ENCODE assay signal across 25 cellular contexts in the genomic region with DNA sequence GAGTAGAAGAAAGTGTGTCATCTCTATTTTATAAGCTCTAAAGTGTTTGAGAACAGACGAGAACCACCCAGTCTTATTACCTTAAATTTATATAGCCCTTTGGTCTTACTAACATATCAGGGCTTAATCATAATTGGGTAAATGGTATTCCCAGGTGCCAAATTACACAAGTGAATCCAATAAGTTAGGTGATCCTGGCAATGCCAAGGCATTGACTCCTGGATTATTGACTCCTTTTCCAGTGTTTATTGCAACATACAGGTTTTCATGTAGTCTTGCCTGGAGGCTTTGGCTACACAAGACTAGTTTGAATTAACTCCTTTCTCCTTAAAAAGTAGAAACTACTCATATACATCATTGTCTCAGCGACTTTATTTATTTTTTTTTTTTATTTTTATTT.
"Had no signal": no experiment of that assay in that cellular context is flagged by ENCODE, and none has a peak within 500 bp of the region (broad histone marks: within the 10 kb centered on the region; RNA-seq: fewer than 3 reads in every experiment).

No MANE protein-coding gene starts in this region.

- H3K27me3 Mint-ChIP-seq: naive B cell; natural killer cell treated with Interleukin-12 subunit alpha and Interleukin-12 subunit beta and Interleukin-15 and Interleukin-18, amount 100 ng/mL, for 72 hours; stimulated activated memory B cell treated with anti-CD40 and anti-IgM and Interleukin-4, amounts not matched to agents 10 μg/mL and 1 μg/mL and 100 μg/mL, for 72 hours had no signal

- H3K9me3 ChIP-seq: left lung, lower lobe of right lung, ovary, sigmoid colon, spleen, tibial nerve, uterus had no signal

- H3K9me3 Mint-ChIP-seq: mesothelial cell of epicardium; naive B cell; natural killer cell treated with Interleukin-12 subunit alpha and Interleukin-12 subunit beta and Interleukin-15 and Interleukin-18, amount 100 ng/mL, for 72 hours; stimulated activated memory B cell treated with anti-CD40 and anti-IgM and Interleukin-4, amounts not matched to agents 10 μg/mL and 1 μg/mL and 100 μg/mL, for 72 hours; stimulated activated naive CD8-positive, alpha-beta T cell treated with anti-CD3 and anti-CD28 coated beads, Interleukin-15, amount 100 ng/mL, for 72 hours; type B pancreatic cell had no signal

- H3K36me3 Mint-ChIP-seq: mesothelial cell of epicardium; naive B cell; natural killer cell treated with Interleukin-12 subunit alpha and Interleukin-12 subunit beta and Interleukin-15 and Interleukin-18, amount 100 ng/mL, for 72 hours; stimulated activated memory B cell treated with anti-CD40 and anti-IgM and Interleukin-4, amounts not matched to agents 10 μg/mL and 1 μg/mL and 100 μg/mL, for 72 hours; type B pancreatic cell had no signal

- H3K36me3 ChIP-seq: left lung, lower lobe of right lung, ovary, sigmoid colon, spleen, tibial nerve, uterus had no signal

- H3K4me3 ChIP-seq: left lung, lower lobe of right lung, ovary, sigmoid colon, spleen, tibial nerve, uterus had no signal

- H3K4me1 ChIP-seq: uterus had no signal

- H3K27ac ChIP-seq: left lung, lower lobe of right lung, ovary, sigmoid colon, spleen, tibial nerve, uterus had no signal

- H3K27me3 ChIP-seq: ovary, sigmoid colon, tibial nerve, uterus had no signal

- DNase-seq: hippocampal formation; kidney glomerular epithelial cell; left cardiac atrium; left lung; lower lobe of right lung; mesendoderm; naive B cell; ovary; retina; right cardiac atrium; sigmoid colon; small intestine; spleen; stimulated activated CD4-positive, alpha-beta T cell treated with anti-CD3 and anti-CD28 coated beads, Interleukin-4, amount 100 ng/mL, for 24 hours; stimulated activated naive CD4-positive, alpha-beta T cell treated with Interleukin-2 at 50 U/mL for 16 hours; stimulated activated naive CD8-positive, alpha-beta T cell treated with anti-CD3 and anti-CD28 coated beads, Interleukin-15, amount 100 ng/mL, for 72 hours; substantia nigra; uterus had no signal

- FAIRE-seq: keratinocyte, small intestine had no signal

- H3K4me3 Mint-ChIP-seq: mesothelial cell of epicardium; natural killer cell treated with Interleukin-12 subunit alpha and Interleukin-12 subunit beta and Interleukin-15 and Interleukin-18, amount 100 ng/mL, for 72 hours; stimulated activated memory B cell treated with anti-CD40 and anti-IgM and Interleukin-4, amounts not matched to agents 10 μg/mL and 1 μg/mL and 100 μg/mL, for 72 hours; stimulated activated naive CD8-positive, alpha-beta T cell treated with anti-CD3 and anti-CD28 coated beads, Interleukin-15, amount 100 ng/mL, for 72 hours; type B pancreatic cell had no signal

- ATAC-seq: left cardiac atrium; left lung; lower lobe of right lung; natural killer cell treated with Interleukin-12 subunit alpha and Interleukin-12 subunit beta and Interleukin-15 and Interleukin-18, amount 100 ng/mL, for 72 hours; right cardiac atrium; stimulated activated memory B cell treated with anti-CD40 and anti-IgM and Interleukin-4, amounts not matched to agents 10 μg/mL and 1 μg/mL and 100 μg/mL, for 72 hours; stimulated activated naive CD8-positive, alpha-beta T cell treated with anti-CD3 and anti-CD28 coated beads, Interleukin-15, amount 100 ng/mL, for 72 hours had no signal

- H3K27ac Mint-ChIP-seq: mesothelial cell of epicardium; naive B cell; progenitor cell of endocrine pancreas; stimulated activated memory B cell treated with anti-CD40 and anti-IgM and Interleukin-4, amounts not matched to agents 10 μg/mL and 1 μg/mL and 100 μg/mL, for 72 hours; type B pancreatic cell had no signal
